In the genomic region with DNA sequence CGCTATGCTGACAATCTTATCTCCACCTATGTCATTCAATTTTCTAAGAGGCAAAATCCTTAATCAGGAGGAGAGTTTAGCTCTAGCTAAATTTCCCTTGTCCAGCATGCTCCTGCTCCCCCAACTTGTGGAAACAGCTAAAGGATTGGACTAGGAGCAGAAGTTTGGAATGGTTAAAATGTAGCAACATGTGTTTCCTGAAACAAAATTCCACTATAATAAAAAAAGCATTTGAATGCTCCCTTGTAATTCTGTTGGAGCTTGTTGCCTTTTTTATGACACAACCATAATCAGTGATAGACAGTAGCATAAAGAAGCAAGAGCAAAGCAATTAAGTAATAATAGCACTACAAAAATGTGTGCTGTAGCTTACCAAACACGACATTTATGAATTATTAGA, we compare ENCODE assay signal across 12 cellular contexts. TPM values are rescaled to one million over a fixed set of nuclear protein-coding genes. Genes with fewer than 3 reads are reported as not detected.
DNase-seq lines count a peak whose midpoint lies in the region; ATAC-seq and TF ChIP-seq lines count a peak whose summit lies in the region.
"Had no signal": no experiment of that assay in that cellular context is flagged by ENCODE, and none has a peak within 500 bp of the region (broad histone marks: within the 10 kb centered on the region; RNA-seq: fewer than 3 reads in every experiment).

No MANE protein-coding gene starts in this region.

- peak overlapping the region; percentile 23 for H3K9ac ChIP-seq in mesenchymal stem cell (ENCODE audit: low read length)

- H2BK120ac ChIP-seq in mesenchymal stem cell (ENCODE audit: low read depth, low read length) = no peak overlapping the region

- H3K79me1 ChIP-seq in mesenchymal stem cell (replicated peaks; ENCODE audit: low read length, poor library complexity, severe bottlenecking) = no peaks in the 10 kb centered on the region

- no peak overlapping the region for H3K4me3 ChIP-seq in AG10803 (ENCODE audit: low read length)
- peak overlapping the region in 1 of 2 experiments; percentile 46 for H3K4me3 ChIP-seq in mesenchymal stem cell (ENCODE audit: insufficient read depth in 1 of 2, low read depth in 1 of 2, low read length in 2 of 2)

- no peak overlapping the region for H3K27ac ChIP-seq in mesenchymal stem cell (ENCODE audit: low read length, poor library complexity, severe bottlenecking)

- 100% methylated on average over 1 of the region's 2 CpGs for WGBS in mesenchymal stem cell

- H3K27ac Mint-ChIP-seq in activated naive CD8-positive, alpha-beta T cell treated with anti-CD3 and anti-CD28 coated beads, Interleukin-2, amount 10 ng/mL, durations not matched to agents 7 days and 5 days = no peak overlapping the region

- H4K91ac ChIP-seq in mesenchymal stem cell (ENCODE audit: low read length) = no peak overlapping the region

- DNase-seq in AG10803 (ENCODE audit: low read depth) (peak; percentile 74), GM04503 (ENCODE audit: low read depth) (peak; percentile 38), mesenchymal stem cell (no peak), posterior cingulate gyrus (no peak), NCI-H2171 treated with DMSO at 0.1 percent for 48 hours (lab: John Stamatoyannopoulos, UW) (no peak), NCI-H2029 treated with DMSO at 0.1 percent for 48 hours (lab: John Stamatoyannopoulos, UW) (no peak)
- no peak for DNase-seq in activated naive CD8-positive, alpha-beta T cell treated with anti-CD3 and anti-CD28 coated beads, Interleukin-2, amount 10 ng/mL, durations not matched to agents 7 days and 5 days
- DNase-seq: activated CD4-positive, alpha-beta T cell treated with anti-CD3 and anti-CD28 coated beads, Interleukin-2, amount 50 U/mL, for 48 hours; left cardiac atrium; NCI-H1092 treated with DMSO at 0.1 percent for 48 hours; NCI-H748 treated with DMSO at 0.1 percent for 48 hours had no signal

- H3K4me2 ChIP-seq in mesenchymal stem cell (ENCODE audit: low read length, poor library complexity, severe bottlenecking) = no peak overlapping the region

- no peak overlapping the region for H3K4ac ChIP-seq in mesenchymal stem cell (ENCODE audit: low read depth in 1 of 2, low read length in 2 of 2)

- H3K9me3 ChIP-seq in mesenchymal stem cell (ENCODE audit: control insufficient read depth, low read length) = no peaks in the 10 kb centered on the region

- H3K36me3 Mint-ChIP-seq in activated naive CD8-positive, alpha-beta T cell treated with anti-CD3 and anti-CD28 coated beads, Interleukin-2, amount 10 ng/mL, durations not matched to agents 7 days and 5 days = peaks cover 50% of the 10 kb centered on the region

- H3K27me3 ChIP-seq in mesenchymal stem cell (ENCODE audit: control insufficient read depth in 1 of 2, insufficient read depth in 1 of 2, low read length in 2 of 2) = no peaks in the 10 kb centered on the region

- H2BK5ac ChIP-seq in mesenchymal stem cell (ENCODE audit: low read depth, low read length, poor library complexity, severe bottlenecking) = no peak overlapping the region

- H3K4me1 ChIP-seq in mesenchymal stem cell (ENCODE audit: control insufficient read depth, insufficient read depth, low read depth, low read length) = peaks cover 9% of the 10 kb centered on the region

- H3K14ac ChIP-seq in mesenchymal stem cell (ENCODE audit: low read length in 2 of 2) = no peak overlapping the region

- no peak overlapping the region for H2AFZ ChIP-seq in mesenchymal stem cell (ENCODE audit: low read depth, low read length)

- H3K9me3 Mint-ChIP-seq in activated naive CD8-positive, alpha-beta T cell treated with anti-CD3 and anti-CD28 coated beads, Interleukin-2, amount 10 ng/mL, durations not matched to agents 7 days and 5 days = no peaks in the 10 kb centered on the region

- H3K18ac ChIP-seq in mesenchymal stem cell (ENCODE audit: low read depth in 1 of 2, low read length in 2 of 2) = no peak overlapping the region

- H3K27me3 Mint-ChIP-seq in activated naive CD8-positive, alpha-beta T cell treated with anti-CD3 and anti-CD28 coated beads, Interleukin-2, amount 10 ng/mL, durations not matched to agents 7 days and 5 days = no peaks in the 10 kb centered on the region

- intact Hi-C loops in posterior cingulate gyrus (cut with DNase I) = loop anchor here (10.0 kb wide), 1 partner anchor 68 kb away; no protein-coding TSS in a partner anchor

- H4K8ac ChIP-seq in mesenchymal stem cell (ENCODE audit: low read length) = no peak overlapping the region

- no peak overlapping the region for H3K23ac ChIP-seq in mesenchymal stem cell (ENCODE audit: low read length in 2 of 2)

- H3K4me3 Mint-ChIP-seq in activated naive CD8-positive, alpha-beta T cell treated with anti-CD3 and anti-CD28 coated beads, Interleukin-2, amount 10 ng/mL, durations not matched to agents 7 days and 5 days = peak overlapping the region; percentile 89

- POLR2A ChIA-PET in activated naive CD8-positive, alpha-beta T cell treated with anti-CD3 and anti-CD28 coated beads, Interleukin-2, amount 10 ng/mL, durations not matched to agents 7 days and 5 days (lab: Charles Lee) = interaction anchor here (1.4 to 5.9 kb wide), 2 partner anchors 25 to 140 kb away, joined by 4 to 38 read pairs; a partner anchor contains a TSS

- H3K4me1 Mint-ChIP-seq in activated naive CD8-positive, alpha-beta T cell treated with anti-CD3 and anti-CD28 coated beads, Interleukin-2, amount 10 ng/mL, durations not matched to agents 7 days and 5 days = peaks cover 76% of the 10 kb centered on the region

- no peak overlapping the region for H2BK15ac ChIP-seq in mesenchymal stem cell (ENCODE audit: low read depth, poor library complexity, severe bottlenecking)

- H2BK12ac ChIP-seq in mesenchymal stem cell (ENCODE audit: low read length in 2 of 2) = no peak overlapping the region

- peaks cover 0 to 19% of the 10 kb centered on the region in 2 experiments for H3K36me3 ChIP-seq in mesenchymal stem cell (ENCODE audit: control insufficient read depth in 1 of 2, insufficient read depth in 2 of 2, low read depth in 1 of 2, low read length in 2 of 2)

- no peak for ATAC-seq in activated naive CD8-positive, alpha-beta T cell treated with anti-CD3 and anti-CD28 coated beads, Interleukin-2, amount 10 ng/mL, durations not matched to agents 7 days and 5 days (ENCODE audit: low read depth)
- no peak for ATAC-seq in HG02938 (IDR thresholded peaks at IDR 0.05; ENCODE audit: unreplicated experiment)

- no peak overlapping the region for H2AK5ac ChIP-seq in mesenchymal stem cell (ENCODE audit: low read length, severe bottlenecking)

- TF ChIP-seq CTCF in AG10803 (conservative IDR thresholded peaks at IDR 0.05; ENCODE audit: low read length) = no peak

RNA-seq across cellular contexts. Expression of a gene that starts 6.9 kb away (rescaled TPM):
- total RNA-seq in activated naive CD8-positive, alpha-beta T cell treated with anti-CD3 and anti-CD28 coated beads, Interleukin-2, amount 10 ng/mL, durations not matched to agents 7 days and 5 days = 100 to 1,000 TPM; 408 to 414 TPM
- 208 TPM for polyA plus RNA-seq in mesenchymal stem cell (2013, experiment 1 of 2)
- 206 TPM for polyA plus RNA-seq in mesenchymal stem cell (2013, experiment 2 of 2)

Comparison
In these comparisons a context has a peak if more than half of its experiments do, and no peak if none do; other contexts are left out.
1. DNase-seq: peak in AG10803 (single experiment) and GM04503 (single experiment); none in activated naive CD8-positive, alpha-beta T cell treated with anti-CD3 and anti-CD28 coated beads, Interleukin-2, amount 10 ng/mL, durations not matched to agents 7 days and 5 days (single experiment), mesenchymal stem cell (single experiment), posterior cingulate gyrus (0 of 10), NCI-H2171 treated with DMSO at 0.1 percent for 48 hours (single experiment) and NCI-H2029 treated with DMSO at 0.1 percent for 48 hours (single experiment).